Comparison of ENCODE assay signal across 27 cellular contexts in genomic region chr11:76217653-76218160, GRCh38. TPM values are rescaled to one million over a fixed set of nuclear protein-coding genes. Genes with fewer than 3 reads are reported as not detected.
DNase-seq lines count a peak whose midpoint lies in the region; ATAC-seq and TF ChIP-seq lines count a peak whose summit lies in the region.
"Had no signal": no experiment of that assay in that cellular context is flagged by ENCODE, and none has a peak within 500 bp of the region (broad histone marks: within the 10 kb centered on the region; RNA-seq: fewer than 3 reads in every experiment).

No MANE protein-coding gene starts in this region.

- intact Hi-C loops in left ventricle myocardium superior (cut with micrococcal nuclease) (no loop called here), cardiac septum (cut with DNase I) (no loop called here), upper lobe of right lung (cut with DNase I) (no loop called here)

- peaks cover 16% of the 10 kb centered on the region for H3K27me3 Mint-ChIP-seq in type B pancreatic cell

- no peaks in the 10 kb centered on the region for H3K9me3 Mint-ChIP-seq in type B pancreatic cell
- H3K9me3 Mint-ChIP-seq: dendritic cell treated with granulocyte-macrophage colony-stimulating factor and Interleukin-4, amounts not matched to agents 40 ng/mL and 50 ng/mL, for 4 days; neural crest cell; WTC11 had no signal

- no peak overlapping the region for H3K4me3 ChIP-seq in upper lobe of right lung
- H3K4me3 ChIP-seq: BLaER1, cardiac muscle cell, thoracic aorta had no signal

- H3K4me1 Mint-ChIP-seq in type B pancreatic cell (ENCODE audit: unreplicated experiment), result peaks cover 26% of the 10 kb centered on the region

- H3K27me3 ChIP-seq in upper lobe of right lung, result peaks cover 2% of the 10 kb centered on the region

- H3K9me3 ChIP-seq in upper lobe of right lung, result no peaks in the 10 kb centered on the region
- H3K9me3 ChIP-seq: BLaER1, thoracic aorta had no signal

- peak; percentile 12 for DNase-seq in left ventricle myocardium superior
- no peak for DNase-seq in cardiac septum (ENCODE audit: low spot score)
- DNase-seq in NCI-H2081 treated with DMSO at 0.1 percent for 48 hours (lab: John Stamatoyannopoulos, UW), result peak; percentile 41
- peak; percentile 46 for DNase-seq in NCI-H774 (lab: John Stamatoyannopoulos, UW)
- DNase-seq in type B pancreatic cell (ENCODE audit: extremely low spot score, unreplicated experiment), result no peak
- no peak for DNase-seq in upper lobe of right lung
- no peak for DNase-seq in HPDE6-E6E7 (ENCODE audit: extremely low spot score)
- DNase-seq in dedifferentiated amniotic fluid mesenchymal stem cell (ENCODE audit: extremely low spot score), result no peak
- DNase-seq: ACHN; activated CD4-positive, alpha-beta T cell treated with anti-CD3 and anti-CD28 coated beads, Interleukin-2, amount 50 U/mL, for 4 hours; activated CD8-positive, alpha-beta memory T cell treated with anti-CD3 and anti-CD28 coated beads, Interleukin-2, amount 50 U/mL, for 48 hours; EL; HCEC 1CT; IMR-90; islet precursor cell; mammary epithelial cell; NCI-H524 treated with DMSO at 0.1 percent for 48 hours; stimulated activated CD4-positive, alpha-beta T cell treated with anti-CD3 and anti-CD28 coated beads, Interleukin-15, amount 100 ng/mL, for 24 hours; stimulated activated naive CD8-positive, alpha-beta T cell treated with anti-CD3 and anti-CD28 coated beads, Interleukin-15, Interleukin-2, amounts not matched to agents 100 U/mL and 50 U/mL, for 24 hours had no signal

- no peaks in the 10 kb centered on the region for H3K36me3 Mint-ChIP-seq in type B pancreatic cell
- H3K36me3 Mint-ChIP-seq: activated naive CD8-positive, alpha-beta T cell; WTC11 had no signal

- H3K4me3 Mint-ChIP-seq in type B pancreatic cell, result no peak overlapping the region
- H3K4me3 Mint-ChIP-seq: activated naive CD8-positive, alpha-beta T cell; dendritic cell treated with granulocyte-macrophage colony-stimulating factor and Interleukin-4, amounts not matched to agents 40 ng/mL and 50 ng/mL, for 4 days; neural crest cell; WTC11 had no signal

- H3K4me1 ChIP-seq in upper lobe of right lung, result no peaks in the 10 kb centered on the region

- peak overlapping the region; percentile 46 for H3K27ac Mint-ChIP-seq in type B pancreatic cell
- H3K27ac Mint-ChIP-seq: activated naive CD8-positive, alpha-beta T cell; dendritic cell treated with granulocyte-macrophage colony-stimulating factor and Interleukin-4, amounts not matched to agents 40 ng/mL and 50 ng/mL, for 4 days; WTC11 had no signal

- no peak for TF ChIP-seq CTCF in type B pancreatic cell (conservative IDR thresholded peaks at IDR 0.05)
- no peak for TF ChIP-seq CTCF in upper lobe of right lung (IDR thresholded peaks at IDR 0.05)

- no peak overlapping the region for H3K27ac ChIP-seq in upper lobe of right lung
- H3K27ac ChIP-seq: BLaER1, cardiac muscle cell, thoracic aorta had no signal

- H3K36me3 ChIP-seq in upper lobe of right lung, result no peaks in the 10 kb centered on the region
- H3K36me3 ChIP-seq: BLaER1, cardiac muscle cell, thoracic aorta had no signal

- ATAC-seq in left ventricle myocardium superior, result no peak
- no peak for ATAC-seq in upper lobe of right lung
- ATAC-seq: stimulated activated naive CD8-positive, alpha-beta T cell treated with anti-CD3 and anti-CD28 coated beads, Interleukin-15, Interleukin-2, amounts not matched to agents 100 U/mL and 50 U/mL, for 24 hours; WTC11 had no signal

RNA-seq across cellular contexts. Expression of gene WNT11, which starts 11.4 kb away (rescaled TPM):
- 15.2 TPM for total RNA-seq in left ventricle myocardium superior
- total RNA-seq in cardiac septum, result 9.2 TPM
- 18.2 and 25.9 TPM in 2 replicates for total RNA-seq in type B pancreatic cell (ENCODE audit: low replicate concordance)
- 8.7 TPM for total RNA-seq in upper lobe of right lung
- total RNA-seq: IMR-90, OCI-LY7 had no signal

Comparison
In these comparisons a context has a peak if more than half of its experiments do, and no peak if none do; other contexts are left out.
1. DNase-seq: peak in left ventricle myocardium superior (single experiment), NCI-H2081 treated with DMSO at 0.1 percent for 48 hours (single experiment) and NCI-H774 (single experiment); none in cardiac septum (single experiment), type B pancreatic cell (single experiment), upper lobe of right lung (single experiment), HPDE6-E6E7 (single experiment) and dedifferentiated amniotic fluid mesenchymal stem cell (single experiment).